ENCODE assay signal across 9 cellular contexts in the genomic region with DNA sequence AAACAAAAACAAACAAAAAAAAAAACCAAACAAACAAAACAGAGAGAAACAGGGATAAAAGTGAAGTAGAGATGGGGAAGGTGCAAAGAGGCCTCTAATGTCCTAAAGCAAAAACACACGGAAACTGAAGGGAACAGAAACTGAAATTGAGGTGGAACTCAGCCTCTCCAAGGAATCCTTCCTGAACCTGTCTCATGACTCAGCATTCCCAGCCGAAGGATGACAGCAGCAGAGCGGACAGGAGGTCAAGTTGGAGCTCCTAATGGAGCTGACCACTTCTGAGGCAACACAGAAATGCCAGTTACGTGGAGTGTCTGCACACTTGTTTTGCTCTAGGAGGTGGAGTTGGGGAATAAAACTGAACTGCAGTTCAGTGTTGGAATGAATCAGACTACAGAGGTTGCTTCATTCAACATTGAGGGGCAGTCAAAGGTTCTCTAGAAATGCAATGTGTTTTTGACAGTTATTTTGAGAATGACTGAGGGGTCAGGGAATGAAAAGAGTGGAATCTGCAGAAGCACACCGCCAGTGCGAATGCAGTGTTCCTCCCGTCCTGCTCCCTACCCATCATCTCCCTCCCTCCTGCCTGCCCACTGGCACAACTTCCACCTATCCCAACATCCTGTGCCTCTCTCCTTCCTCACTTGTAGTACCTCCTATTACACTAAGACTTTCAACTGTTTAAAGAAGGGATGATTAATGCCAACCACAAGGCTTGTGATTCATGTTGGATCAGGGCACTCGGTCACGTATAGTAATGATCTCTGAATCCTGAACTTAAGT. TPM values are rescaled to one million over a fixed set of nuclear protein-coding genes. Genes with fewer than 3 reads are reported as not detected.
DNase-seq lines count a peak whose midpoint lies in the region; ATAC-seq, FAIRE-seq and TF ChIP-seq lines count a peak whose summit lies in the region.
"Had no signal": no experiment of that assay in that cellular context is flagged by ENCODE, and none has a peak within 500 bp of the region (broad histone marks: within the 10 kb centered on the region; RNA-seq: fewer than 3 reads in every experiment).

No MANE protein-coding gene starts in this region.

- peak; percentile 79 for FAIRE-seq in HTR-8/SVneo (lab: Jason Lieb, UNC)
- FAIRE-seq in K562 (lab: Jason Lieb, UNC): peak; percentile 85

- no peak overlapping the region for H3K4me3 ChIP-seq in BLaER1
- no peak overlapping the region for H3K4me3 ChIP-seq in K562
- no peak overlapping the region for H3K4me3 ChIP-seq in right lobe of liver

- no peak overlapping the region for H3K27ac ChIP-seq in BLaER1
- peak overlapping the region; percentile 46 for H3K27ac ChIP-seq in K562 (ENCODE audit: extremely low read depth, low read depth, low read length)
- H3K27ac ChIP-seq in right lobe of liver: no peak overlapping the region

- H2AFZ ChIP-seq in K562 (ENCODE audit: low read depth, low read length): no peak overlapping the region

- BruUV-seq in K562 (replicated peaks; lab: Mats Ljungman, UMichigan): no TSS peak

- no peaks in the 10 kb centered on the region for H3K9me1 ChIP-seq in K562 (ENCODE audit: control insufficient read depth, insufficient read depth, low read length)

- in situ Hi-C loops in K562 (cut with MboI): no loop called here

- no peaks in the 10 kb centered on the region for H3K27me3 ChIP-seq in BLaER1
- no peaks in the 10 kb centered on the region for H3K27me3 ChIP-seq in K562 (ENCODE audit: control insufficient read depth in 2 of 2, insufficient read depth in 2 of 2, low read length in 2 of 2)
- H3K27me3 ChIP-seq in right lobe of liver: no peaks in the 10 kb centered on the region

- H3K4me1 ChIP-seq in BLaER1 (peaks cover 94% of the 10 kb centered on the region), K562 (replicated peaks in 1 of 2; ENCODE audit: control insufficient read depth in 2 of 2, insufficient read depth in 2 of 2, low read length in 2 of 2) (peaks cover 53 to 66% of the 10 kb centered on the region in 2 experiments), right lobe of liver (peaks cover 0 to 13% (median 0%) of the 10 kb centered on the region in 4 donors)

- H3K9ac ChIP-seq in BLaER1 (no peak overlapping the region), K562 (ENCODE audit: insufficient read depth in 1 of 2, low read depth in 2 of 2, low read length in 2 of 2) (peak overlapping the region in 1 of 2 experiments; percentile 53; a peak in 1 of 4 replicates)

- no peak for TF ChIP-seq EP300 in K562 (IDR thresholded peaks at IDR 0.05; ENCODE audit: low read length)

- H3K79me2 ChIP-seq in K562 (ENCODE audit: control insufficient read depth, insufficient read depth, low read length): peaks cover 99% of the 10 kb centered on the region

- CTCF ChIA-PET in K562 (lab: Yijun Ruan, JAX; ENCODE audit: low intra/inter-chr PET ratio): no interaction called here

- H4K20me1 ChIP-seq in BLaER1 (peaks cover 100% of the 10 kb centered on the region), K562 (replicated peaks; ENCODE audit: control insufficient read depth, insufficient read depth, low read length) (peaks cover 44% of the 10 kb centered on the region)

- DNase-seq in HTR-8/SVneo (ENCODE audit: insufficient read length, low spot score): peak; percentile 88
- DNase-seq in K562 (ENCODE audit: extremely low read depth in 1 of 4, low spot score in 3 of 4): peak; percentile 44 to 74 (median 56)
- no peak for DNase-seq in right lobe of liver
- DNase-seq in stimulated activated naive CD4-positive, alpha-beta T cell (lab: John Stamatoyannopoulos, UW): no peak

- TF ChIP-seq CTCF in K562 (IDR thresholded peaks at IDR 0.05 in 2 of 3, conservative IDR thresholded peaks at IDR 0.05 in 1 of 3; ENCODE audit: insufficient read depth in 2 of 3, low read depth in 1 of 3, low read length in 3 of 3): no peak
- no peak for TF ChIP-seq CTCF in right lobe of liver (IDR thresholded peaks at IDR 0.05)

- H3K9me3 ChIP-seq in BLaER1 (no peaks in the 10 kb centered on the region), K562 (replicated peaks; ENCODE audit: control insufficient read depth, insufficient read depth, low read depth, low read length) (no peaks in the 10 kb centered on the region), right lobe of liver (no peaks in the 10 kb centered on the region)

- POLR2A ChIA-PET in K562 (lab: Yijun Ruan, JAX): interaction anchor here (1.1 to 1.2 kb wide), 2 partner anchors 10 to 154 kb away, joined by 3 to 4 read pairs; no protein-coding TSS in a partner anchor

- H3K36me3 ChIP-seq in BLaER1: peaks cover 10% of the 10 kb centered on the region; the same call in 1 of the 2 replicates
- H3K36me3 ChIP-seq in K562 (ENCODE audit: control insufficient read depth, insufficient read depth, low read length): 0 out of 3 replicates have a peak, but pooled peaks cover 4% of the 10 kb centered on the region
- H3K36me3 ChIP-seq in right lobe of liver: no peaks in the 10 kb centered on the region

- no peak for TF ChIP-seq RAD21 in K562 (CRISPR knock-in tag; conservative IDR thresholded peaks at IDR 0.05 in 1 of 2, IDR thresholded peaks at IDR 0.05 in 1 of 2)

- TF ChIP-seq POLR2A in K562 (conservative IDR thresholded peaks at IDR 0.05): no peak
- no peak for TF ChIP-seq POLR2A in right lobe of liver (IDR thresholded peaks at IDR 0.05)

- WGBS in K562 (ENCODE audit: insufficient coverage, low coverage, missing lambda C conversion rate): 30% methylated on average over 9 of the region's 9 CpGs
- WGBS in right lobe of liver (ENCODE audit: insufficient coverage, low coverage, low lambda C conversion rate, missing lambda C conversion rate): 50% methylated on average over 5 of the region's 9 CpGs

- intact Hi-C loops in K562 (cut with micrococcal nuclease): no loop called here
- intact Hi-C loops in right lobe of liver (cut with DNase I): no loop called here

- ATAC-seq in K562: peak; percentile 37
- ATAC-seq in right lobe of liver: peak; percentile 36 to 80 (median 64)
- no peak for ATAC-seq in GM18867 (IDR thresholded peaks at IDR 0.05; ENCODE audit: unreplicated experiment)
- ATAC-seq in HG02840 (IDR thresholded peaks at IDR 0.05; ENCODE audit: low FRiP score, unreplicated experiment): no peak
- no peak for ATAC-seq in HG03108 (IDR thresholded peaks at IDR 0.05; ENCODE audit: unreplicated experiment)

- H3K4me2 ChIP-seq in BLaER1: peak overlapping the region; percentile 20
- peak overlapping the region; percentile 69 for H3K4me2 ChIP-seq in K562 (ENCODE audit: insufficient read depth, low read length)

RNA-seq across cellular contexts. Expression of gene UBE2O, which starts 6.3 kb away (rescaled TPM):
- total RNA-seq in K562 (2011; cell fraction: chromatin; rRNA removed; ENCODE audit: low replicate concordance): 48.0 and 101 TPM in 2 replicates
- total RNA-seq in K562 (2011; cell fraction: nucleolus; rRNA removed): 46.3 and 49.0 TPM in 2 replicates
- total RNA-seq in K562 (2011; cell fraction: nucleoplasm; rRNA removed): 34.9 and 41.1 TPM in 2 replicates
- total RNA-seq in K562 (2014; rRNA removed): 20.5 and 21.6 TPM in 2 replicates
- total RNA-seq in K562 (2014; rRNA removed; fragmentation: Illumina TruSeq; extraction: Trizol): 8.8 and 10.0 TPM in 2 replicates
- total RNA-seq in K562 (2015; rRNA removed; fragmentation: Illumina TruSeq; extraction: Trizol): 13.3 and 15.6 TPM in 2 replicates
- 36.8 and 39.7 TPM in 2 replicates for total RNA-seq in K562 (2021)
- polyA plus RNA-seq in K562 (2011; rRNA removed): 12.6 and 20.8 TPM in 2 replicates
- polyA plus RNA-seq in K562 (2011; cell fraction: cytosol; rRNA removed): 9.9 and 13.8 TPM in 2 replicates
- polyA plus RNA-seq in K562 (2011; cell fraction: nucleus; rRNA removed): 60.0 and 60.8 TPM in 2 replicates
- polyA plus RNA-seq in K562 (2012): 24.4 and 24.9 TPM in 2 replicates
- 24.5 and 25.4 TPM in 2 replicates for polyA plus RNA-seq in K562 (2014; fragmentation: Illumina TruSeq; extraction: Trizol)
- 1 to 10 TPM; 1.6 to 1.7 TPM for polyA plus RNA-seq in K562 (2014; fragmentation: Nextera tagmentation; extraction: Ambion mirVana)
- 15.6 and 22.1 TPM in 2 replicates for polyA plus RNA-seq in K562 (2014; rRNA removed)
- 56.4 and 69.3 TPM in 2 replicates for polyA minus RNA-seq in K562 (2011; rRNA and poly(A)+ RNA removed)
- 26.6 and 31.1 TPM in 2 replicates for polyA minus RNA-seq in K562 (2011; cell fraction: cytosol; rRNA and poly(A)+ RNA removed)
- polyA minus RNA-seq in K562 (2011; cell fraction: nucleus; rRNA and poly(A)+ RNA removed): 11.0 and 22.8 TPM in 2 replicates
- total RNA-seq in right lobe of liver: 10 to 100 TPM in 5 of 6 experiments, 1 to 10 TPM in 1; 10.0 to 12.9 (median 12.0) TPM

RNA-seq across cellular contexts. Expression of gene AANAT, which starts 20.8 kb away (rescaled TPM):
- not detected in 2 replicates for total RNA-seq in K562 (2011; cell fraction: chromatin; rRNA removed; ENCODE audit: low replicate concordance)
- total RNA-seq in K562 (2011; cell fraction: nucleolus; rRNA removed): not detected in 2 replicates
- not detected in 2 replicates for total RNA-seq in K562 (2011; cell fraction: nucleoplasm; rRNA removed)
- total RNA-seq in K562 (2014; rRNA removed) (not detected in 2 replicates), K562 (2014; rRNA removed; fragmentation: Illumina TruSeq; extraction: Trizol) (not detected in 2 replicates), K562 (2015; rRNA removed; fragmentation: Illumina TruSeq; extraction: Trizol) (not detected in 2 replicates), K562 (2021) (not detected in 2 replicates), right lobe of liver (not detected)
- polyA plus RNA-seq in K562 (2011; rRNA removed) (not detected in 2 replicates), K562 (2014; fragmentation: Illumina TruSeq; extraction: Trizol) (not detected in 2 replicates), K562 (2014; fragmentation: Nextera tagmentation; extraction: Ambion mirVana) (not detected), K562 (2014; rRNA removed) (not detected in 2 replicates)
- not detected in 2 replicates for polyA plus RNA-seq in K562 (2011; cell fraction: cytosol; rRNA removed)
- polyA plus RNA-seq in K562 (2011; cell fraction: nucleus; rRNA removed): not detected in 2 replicates
- polyA plus RNA-seq in K562 (2012): not detected in 2 replicates
- polyA minus RNA-seq in K562 (2011; rRNA and poly(A)+ RNA removed): not detected in 2 replicates
- polyA minus RNA-seq in K562 (2011; cell fraction: cytosol; rRNA and poly(A)+ RNA removed): not detected in 2 replicates
- polyA minus RNA-seq in K562 (2011; cell fraction: nucleus; rRNA and poly(A)+ RNA removed): not detected in 2 replicates
- total RNA-seq: glomerular endothelial cell had no signal

RNA-seq across cellular contexts. Expression of gene RHBDF2, which starts 54.6 kb away (rescaled TPM):
- 5.1 and 22.6 TPM in 2 replicates for total RNA-seq in K562 (2011; cell fraction: chromatin; rRNA removed; ENCODE audit: low replicate concordance)
- total RNA-seq in K562 (2011; cell fraction: nucleolus; rRNA removed): 12.2 and 15.7 TPM in 2 replicates
- 4.0 and 6.5 TPM in 2 replicates for total RNA-seq in K562 (2011; cell fraction: nucleoplasm; rRNA removed)
- total RNA-seq in K562 (2014; rRNA removed): 1.5 and 4.0 TPM in 2 replicates
- 0.19 and 0.47 TPM in 2 replicates for total RNA-seq in K562 (2014; rRNA removed; fragmentation: Illumina TruSeq; extraction: Trizol)
- total RNA-seq in K562 (2015; rRNA removed; fragmentation: Illumina TruSeq; extraction: Trizol): 0.65 and 0.75 TPM in 2 replicates
- 2.3 and 2.8 TPM in 2 replicates for total RNA-seq in K562 (2021)
- polyA plus RNA-seq in K562 (2011; rRNA removed): 1.1 and 3.1 TPM in 2 replicates
- 1.7 and 6.2 TPM in 2 replicates for polyA plus RNA-seq in K562 (2011; cell fraction: cytosol; rRNA removed)
- polyA plus RNA-seq in K562 (2011; cell fraction: nucleus; rRNA removed): 8.1 and 13.7 TPM in 2 replicates
- polyA plus RNA-seq in K562 (2012): 1.5 and 1.7 TPM in 2 replicates
- 1.3 and 1.6 TPM in 2 replicates for polyA plus RNA-seq in K562 (2014; fragmentation: Illumina TruSeq; extraction: Trizol)
- under 1 TPM; 0.04 to 0.06 TPM for polyA plus RNA-seq in K562 (2014; fragmentation: Nextera tagmentation; extraction: Ambion mirVana)
- polyA plus RNA-seq in K562 (2014; rRNA removed): 1.5 and 1.6 TPM in 2 replicates
- polyA minus RNA-seq in K562 (2011; rRNA and poly(A)+ RNA removed): 0.74 and 1.6 TPM in 2 replicates
- 2.7 and 6.3 TPM in 2 replicates for polyA minus RNA-seq in K562 (2011; cell fraction: cytosol; rRNA and poly(A)+ RNA removed)
- polyA minus RNA-seq in K562 (2011; cell fraction: nucleus; rRNA and poly(A)+ RNA removed): 4.7 and 5.3 TPM in 2 replicates
- total RNA-seq in right lobe of liver: 10 to 100 TPM in 3 of 6 experiments, 1 to 10 TPM in 3; 7.1 to 18.6 (median 11.0) TPM

Comparison
In these comparisons a context has a peak if more than half of its experiments do, and no peak if none do; other contexts are left out.
1. DNase-seq: peak in HTR-8/SVneo (single experiment) and K562 (4 of 4); none in right lobe of liver (0 of 3) and stimulated activated naive CD4-positive, alpha-beta T cell (0 of 6).
2. ATAC-seq: peak in K562 (single experiment) and right lobe of liver (4 of 4); none in GM18867 (single experiment), HG02840 (single experiment) and HG03108 (single experiment).